Comparison of ENCODE assay signal across 7 cellular contexts in genomic region chr2:32947484-32948143, GRCh38. TPM values are rescaled to one million over a fixed set of nuclear protein-coding genes. Genes with fewer than 3 reads are reported as not detected.
DNase-seq lines count a peak whose midpoint lies in the region; ATAC-seq and TF ChIP-seq lines count a peak whose summit lies in the region.

No MANE protein-coding gene starts in this region.

- no peaks in the 10 kb centered on the region for H3K27me3 ChIP-seq in body of pancreas

- no peaks in the 10 kb centered on the region for H3K36me3 ChIP-seq in body of pancreas (replicated peaks in 1 of 2; ENCODE audit: insufficient read depth in 1 of 2, low read depth in 2 of 2)

- DNase-seq in body of pancreas (peak in 3 of 4 donors; percentile 27 to 52 (median 29)), iris pigment epithelial cell (ENCODE audit: low read depth) (peak; percentile 60)
- DNase-seq in stimulated activated CD4-positive, alpha-beta T cell treated with anti-CD3 and anti-CD28 coated beads, Interleukin-15, amount 100 ng/mL, for 24 hours: peak; percentile 45

- 1 to 16% methylated on average over 3 to 61 of the region's 75 CpGs for WGBS in body of pancreas, 2 donors

- no peak for TF ChIP-seq CTCF in body of pancreas (IDR thresholded peaks at IDR 0.05)

- peaks cover 16% of the 10 kb centered on the region for H3K4me1 ChIP-seq in body of pancreas

- TF ChIP-seq POLR2A in body of pancreas (IDR thresholded peaks at IDR 0.05): no peak

- H3K27ac ChIP-seq in body of pancreas: peak overlapping the region in 1 of 4 donors; percentile 37

- no peaks in the 10 kb centered on the region for H3K9me3 ChIP-seq in body of pancreas

- peak; percentile 42 for ATAC-seq in GM18502 (IDR thresholded peaks at IDR 0.05; ENCODE audit: poor library complexity, unreplicated experiment)
- ATAC-seq in HG02678 (IDR thresholded peaks at IDR 0.05; ENCODE audit: unreplicated experiment): peak; percentile 28
- peak; percentile 43 for ATAC-seq in body of pancreas
- no peak for ATAC-seq in HG02588 (IDR thresholded peaks at IDR 0.05; ENCODE audit: unreplicated experiment)

- peak overlapping the region; percentile 29 to 74 for H3K4me3 ChIP-seq in body of pancreas

- intact Hi-C loops in body of pancreas (cut with DNase I): no loop called here

TF ChIP-seq in PFSK-1, 5 proteins besides CTCF, POLR2A, EP300 and RAD21:
- TF ChIP-seq FOXP2 (optimal IDR thresholded peaks at IDR 0.05; ENCODE audit: borderline replicate concordance, extremely low read depth, extremely low read length, insufficient read depth): peak; percentile 6
- TF ChIP-seq POLR2AphosphoS5 (IDR thresholded peaks at IDR 0.05; ENCODE audit: low read depth, low read length): no peak

RNA-seq across cellular contexts. Expression of gene LTBP1, which starts 0.9 kb away (rescaled TPM):
- polyA plus RNA-seq in PFSK-1 (2012; ENCODE audit: insufficient read length, low read depth): 15.8 TPM
- total RNA-seq in body of pancreas: 10 to 100 TPM in 1 of 2 donors, 1 to 10 TPM in 1; 8.8 to 10.2 TPM
